ENCODE assay signal across 9 cellular contexts in the genomic region with DNA sequence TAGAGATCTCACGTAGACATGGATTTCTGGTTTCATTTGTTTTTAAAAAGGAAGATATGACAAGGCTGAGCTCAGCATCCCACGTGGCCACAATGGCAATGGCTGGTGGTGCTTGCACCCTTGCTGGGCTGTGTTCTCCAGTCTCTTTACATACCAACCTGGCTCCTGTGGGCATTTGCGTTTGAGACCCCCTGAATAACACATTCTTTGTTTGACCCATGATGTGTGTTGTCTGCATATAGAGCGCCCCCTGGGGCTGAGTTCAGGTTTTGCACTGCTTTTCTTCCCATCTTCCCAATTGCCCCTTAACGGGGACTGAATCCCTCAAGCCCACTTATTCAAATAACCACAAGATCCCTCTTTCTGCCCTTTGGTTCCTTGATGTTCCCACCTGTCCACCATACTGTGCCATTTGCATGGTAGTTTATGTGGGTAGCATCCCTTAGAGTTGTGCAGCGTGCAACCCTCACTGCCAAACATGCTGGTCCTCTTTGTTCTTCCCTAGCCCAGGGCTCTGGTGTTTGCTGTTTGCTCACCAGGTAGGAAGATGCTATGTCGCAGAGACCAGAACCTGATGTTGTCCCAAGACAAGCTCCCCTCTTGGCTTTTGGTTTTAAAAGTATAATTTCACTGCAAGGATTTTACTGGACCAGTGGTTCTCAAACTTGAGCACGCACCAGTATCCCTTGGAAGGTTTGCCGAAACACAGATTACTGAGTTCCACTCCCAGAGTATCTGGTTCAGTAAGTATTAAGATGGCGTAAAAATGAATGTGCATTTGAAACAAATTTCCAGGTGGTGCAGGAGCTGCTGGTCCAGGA. TPM values are rescaled to one million over a fixed set of nuclear protein-coding genes. Genes with fewer than 3 reads are reported as not detected.
DNase-seq lines count a peak whose midpoint lies in the region; ATAC-seq, FAIRE-seq and TF ChIP-seq lines count a peak whose summit lies in the region.
"Had no signal": no experiment of that assay in that cellular context is flagged by ENCODE, and none has a peak within 500 bp of the region (broad histone marks: within the 10 kb centered on the region; RNA-seq: fewer than 3 reads in every experiment).

No MANE protein-coding gene starts in this region.

- in situ Hi-C loops in Panc1 (cut with HindIII; ENCODE audit: low pct_unique_long_range_greater_than_20kb, low sequenced_read_pairs): no loop called here

- ATAC-seq in Panc1 (no peak), lower lobe of right lung (no peak), GM21723 (IDR thresholded peaks at IDR 0.05; ENCODE audit: unreplicated experiment) (no peak)

- no peak for FAIRE-seq in astrocyte (lab: Jason Lieb, UNC)

- CTCF ChIA-PET in Panc1 (lab: Charles Lee): no interaction called here

- H3K27me3 Mint-ChIP-seq in astrocyte (ENCODE audit: low read depth, unreplicated experiment): peaks cover 4% of the 10 kb centered on the region
- H3K27me3 Mint-ChIP-seq: activated naive CD8-positive, alpha-beta T cell had no signal

- no peaks in the 10 kb centered on the region for H3K36me3 Mint-ChIP-seq in astrocyte (ENCODE audit: low read depth, unreplicated experiment)
- H3K36me3 Mint-ChIP-seq: activated naive CD8-positive, alpha-beta T cell had no signal

- no peak overlapping the region for H3K27ac ChIP-seq in Panc1 (ENCODE audit: low read length)
- H3K27ac ChIP-seq in astrocyte (ENCODE audit: low read depth, low read length): no peak overlapping the region
- no peak overlapping the region for H3K27ac ChIP-seq in lower lobe of right lung
- H3K27ac ChIP-seq in vagina: no peak overlapping the region

- H3K9me3 Mint-ChIP-seq in astrocyte (ENCODE audit: unreplicated experiment): peaks cover 1% of the 10 kb centered on the region

- TF ChIP-seq CTCF in Panc1 (IDR thresholded peaks at IDR 0.05) (peak; percentile 69), astrocyte (IDR thresholded peaks at IDR 0.05; ENCODE audit: insufficient read depth, low read depth, low read length) (peak; percentile 70), lower lobe of right lung (IDR thresholded peaks at IDR 0.05) (peak; percentile 55), vagina (IDR thresholded peaks at IDR 0.05) (no peak)

- no peak overlapping the region for H3K4me3 Mint-ChIP-seq in astrocyte (ENCODE audit: unreplicated experiment)
- H3K4me3 Mint-ChIP-seq: activated naive CD8-positive, alpha-beta T cell had no signal

- intact Hi-C loops in Panc1 (cut with micrococcal nuclease; ENCODE audit: unreplicated experiment): no loop called here
- intact Hi-C loops in lower lobe of right lung (cut with DNase I): no loop called here
- intact Hi-C loops in vagina (cut with DNase I): no loop called here

- POLR2A ChIA-PET in Panc1 (lab: Charles Lee): no interaction called here

- no peaks in the 10 kb centered on the region for H3K9me3 ChIP-seq in Panc1 (ENCODE audit: control insufficient read depth, insufficient read depth, low read depth, low read length)
- H3K9me3 ChIP-seq in astrocyte (ENCODE audit: insufficient read depth, low read depth, low read length): no peaks in the 10 kb centered on the region
- H3K9me3 ChIP-seq in lower lobe of right lung: no peaks in the 10 kb centered on the region
- peaks cover 7% of the 10 kb centered on the region for H3K9me3 ChIP-seq in vagina

- no peak for TF ChIP-seq POLR2A in vagina (IDR thresholded peaks at IDR 0.05)

- DNase-seq in activated CD4-positive, alpha-beta T cell treated with anti-CD3 and anti-CD28 coated beads for 24 hours (ENCODE audit: low read depth in 2 of 2): peak; percentile 16 to 31
- no peak for DNase-seq in activated CD4-positive, alpha-beta T cell treated with anti-CD3 and anti-CD28 coated beads for 1 hour
- DNase-seq in Panc1 (ENCODE audit: low read depth, low spot score) (peak; percentile 22), astrocyte (ENCODE audit: low read depth) (no peak), lower lobe of right lung (no peak), vagina (ENCODE audit: extremely low spot score in 2 of 2) (peak; percentile 34 to 70), epidermal melanocyte (ENCODE audit: insufficient read length, low spot score) (no peak)

- H3K4me1 Mint-ChIP-seq in astrocyte (ENCODE audit: low read depth, unreplicated experiment): peaks cover 8% of the 10 kb centered on the region

- no peak overlapping the region for H2AFZ ChIP-seq in astrocyte (ENCODE audit: low read depth, low read length)

- H3K36me3 ChIP-seq in Panc1 (ENCODE audit: control insufficient read depth, insufficient read depth, low read length) (no peaks in the 10 kb centered on the region), astrocyte (ENCODE audit: insufficient read depth, low read length) (no peaks in the 10 kb centered on the region), lower lobe of right lung (no peaks in the 10 kb centered on the region), vagina (no peaks in the 10 kb centered on the region)

- H3K4me1 ChIP-seq in Panc1 (ENCODE audit: control insufficient read depth, insufficient read depth, low read length) (no peaks in the 10 kb centered on the region), astrocyte (ENCODE audit: insufficient read depth, low read length) (no peaks in the 10 kb centered on the region), lower lobe of right lung (no peaks in the 10 kb centered on the region), vagina (no peaks in the 10 kb centered on the region)

- no TSS peak for BruUV-seq in Panc1 (replicated peaks; lab: Mats Ljungman, UMichigan)

- H3K27me3 ChIP-seq in Panc1 (ENCODE audit: control insufficient read depth, insufficient read depth, low read length): no peaks in the 10 kb centered on the region
- H3K27me3 ChIP-seq in astrocyte (ENCODE audit: insufficient read depth, low read length): peaks cover 3% of the 10 kb centered on the region
- H3K27me3 ChIP-seq in lower lobe of right lung (ENCODE audit: low read depth): no peaks in the 10 kb centered on the region
- no peaks in the 10 kb centered on the region for H3K27me3 ChIP-seq in vagina

- H3K9ac ChIP-seq in astrocyte (ENCODE audit: low read length): no peak overlapping the region

- H3K79me2 ChIP-seq in astrocyte (ENCODE audit: insufficient read depth, low read length): no peaks in the 10 kb centered on the region

- H3K27ac Mint-ChIP-seq in astrocyte (ENCODE audit: unreplicated experiment): no peak overlapping the region
- H3K27ac Mint-ChIP-seq: activated naive CD8-positive, alpha-beta T cell had no signal

- H4K20me1 ChIP-seq in astrocyte (ENCODE audit: insufficient read depth, low read length): no peaks in the 10 kb centered on the region

- H3K4me3 ChIP-seq in Panc1 (ENCODE audit: low read depth in 2 of 2, low read length in 2 of 2) (no peak overlapping the region), astrocyte (ENCODE audit: insufficient read depth, low read depth, low read length) (no peak overlapping the region), lower lobe of right lung (no peak overlapping the region), vagina (no peak overlapping the region)

- no peak overlapping the region for H3K4me2 ChIP-seq in astrocyte (ENCODE audit: low read length)

RNA-seq across cellular contexts. Expression of gene NKD1, which starts 38.5 kb away (rescaled TPM):
- total RNA-seq in Panc1 (2021; ENCODE audit: unreplicated experiment) (0.18 TPM), astrocyte (9.1 and 9.8 TPM in 2 replicates), lower lobe of right lung (30.7 TPM), vagina (1.7 TPM)
- polyA plus RNA-seq in Panc1 (2012; ENCODE audit: insufficient read length): 0.02 TPM

Comparison
In these comparisons a context has a peak if more than half of its experiments do, and no peak if none do; other contexts are left out.
1. DNase-seq: peak in activated CD4-positive, alpha-beta T cell treated with anti-CD3 and anti-CD28 coated beads for 24 hours (2 of 2), Panc1 (single experiment) and vagina (2 of 2); none in activated CD4-positive, alpha-beta T cell treated with anti-CD3 and anti-CD28 coated beads for 1 hour (single experiment), astrocyte (single experiment), lower lobe of right lung (single experiment) and epidermal melanocyte (single experiment).
2. CTCF ChIP-seq: peak in Panc1 (single experiment), astrocyte (single experiment) and lower lobe of right lung (single experiment); none in vagina (0 of 3).